8 cellular contexts compared by ENCODE assay signal in genomic region chr14:24674204-24674970, GRCh38. TPM values are rescaled to one million over a fixed set of nuclear protein-coding genes. Genes with fewer than 3 reads are reported as not detected.
DNase-seq lines count a peak whose midpoint lies in the region; ATAC-seq and TF ChIP-seq lines count a peak whose summit lies in the region.

No MANE protein-coding gene starts in this region.

- peaks cover 7% of the 10 kb centered on the region for H3K9me3 Mint-ChIP-seq in activated CD4-positive, alpha-beta memory T cell treated with anti-CD3 and anti-CD28 coated beads, Interleukin-2, amount 10 ng/mL, durations not matched to agents 7 days and 5 days

- peaks cover 89% of the 10 kb centered on the region for H3K4me1 Mint-ChIP-seq in activated CD4-positive, alpha-beta memory T cell treated with anti-CD3 and anti-CD28 coated beads, Interleukin-2, amount 10 ng/mL, durations not matched to agents 7 days and 5 days

- DNase-seq in activated effector memory CD4-positive, alpha-beta T cell treated with anti-CD3 and anti-CD28 coated beads, Interleukin-2, amount 50 U/mL, for 16 hours, result peak; percentile 75
- no peak for DNase-seq in activated effector memory CD4-positive, alpha-beta T cell treated with Interleukin-2 at 50 U/mL for 16 hours
- peak; percentile 70 for DNase-seq in activated CD4-positive, alpha-beta memory T cell treated with anti-CD3 and anti-CD28 coated beads, Interleukin-2, amount 10 ng/mL, durations not matched to agents 7 days and 5 days
- DNase-seq in stimulated activated naive CD4-positive, alpha-beta T cell (lab: John Stamatoyannopoulos, UW), result peak in 5 of 6 experiments; percentile 2 to 47 (median 14)
- DNase-seq in NCI-H1436 (lab: John Stamatoyannopoulos, UW) (no peak), NCI-H345 treated with DMSO at 0.1 percent for 48 hours (lab: John Stamatoyannopoulos, UW; ENCODE audit: unreplicated experiment) (no peak), HEK293T (ENCODE audit: extremely low spot score) (no peak)

- CTCF ChIA-PET in activated CD4-positive, alpha-beta memory T cell treated with anti-CD3 and anti-CD28 coated beads, Interleukin-2, amount 10 ng/mL, durations not matched to agents 7 days and 5 days (lab: Charles Lee), result interaction anchor here (0.9 to 4.1 kb wide), 11 partner anchors 8 to 243 kb away, joined by 5 to 29 read pairs (median 10); partner anchors contain the start of genes GZMB and GZMH
- CTCF ChIA-PET in HEK293T (lab: Yijun Ruan, JAX), result interaction anchor here (0.6 to 1.7 kb wide), 3 partner anchors 16 to 738 kb away, joined by 3 to 4 read pairs (median 4); no protein-coding TSS in a partner anchor

- peaks cover 20% of the 10 kb centered on the region for H3K36me3 Mint-ChIP-seq in activated CD4-positive, alpha-beta memory T cell treated with anti-CD3 and anti-CD28 coated beads, Interleukin-2, amount 10 ng/mL, durations not matched to agents 7 days and 5 days (ENCODE audit: low read depth)

- H3K27ac Mint-ChIP-seq in activated CD4-positive, alpha-beta memory T cell treated with anti-CD3 and anti-CD28 coated beads, Interleukin-2, amount 10 ng/mL, durations not matched to agents 7 days and 5 days, result peak overlapping the region; percentile 97

- peak overlapping the region; percentile 76 for H3K4me3 Mint-ChIP-seq in activated CD4-positive, alpha-beta memory T cell treated with anti-CD3 and anti-CD28 coated beads, Interleukin-2, amount 10 ng/mL, durations not matched to agents 7 days and 5 days

- POLR2A ChIA-PET in activated CD4-positive, alpha-beta memory T cell treated with anti-CD3 and anti-CD28 coated beads, Interleukin-2, amount 10 ng/mL, durations not matched to agents 7 days and 5 days (lab: Charles Lee), result interaction anchor here (0.7 to 3.2 kb wide), 22 partner anchors 9 to 566 kb away, joined by 3 to 48 read pairs (median 4); partner anchors contain the start of genes GZMB, GZMH, IRF9 and KHNYN
- POLR2A ChIA-PET in HEK293T (lab: Yijun Ruan, JAX), result no interaction called here

- ATAC-seq in HG03108 (IDR thresholded peaks at IDR 0.05; ENCODE audit: unreplicated experiment), result peak; percentile 55

- H3K27me3 Mint-ChIP-seq in activated CD4-positive, alpha-beta memory T cell treated with anti-CD3 and anti-CD28 coated beads, Interleukin-2, amount 10 ng/mL, durations not matched to agents 7 days and 5 days, result no peaks in the 10 kb centered on the region

TF ChIP-seq in HEK293T, 16 proteins besides CTCF, POLR2A, EP300 and RAD21:
- TF ChIP-seq PKNOX1 (IDR thresholded peaks at IDR 0.05) (no peak), FOXK2 (IDR thresholded peaks at IDR 0.05) (no peak), FOXA1 (IDR thresholded peaks at IDR 0.05) (no peak), LEF1 (IDR thresholded peaks at IDR 0.05; ENCODE audit: borderline replicate concordance) (no peak), ELF4 (IDR thresholded peaks at IDR 0.05) (no peak), NFRKB (IDR thresholded peaks at IDR 0.05) (no peak), L3MBTL2 (conservative IDR thresholded peaks at IDR 0.05) (no peak), ZNF384 (IDR thresholded peaks at IDR 0.05) (no peak), HDGF (IDR thresholded peaks at IDR 0.05; ENCODE audit: borderline replicate concordance) (no peak), ARNT (IDR thresholded peaks at IDR 0.05) (no peak)

RNA-seq across cellular contexts. Expression of gene GZMB, which starts 40.4 kb away (rescaled TPM):
- total RNA-seq in activated CD4-positive, alpha-beta memory T cell treated with anti-CD3 and anti-CD28 coated beads, Interleukin-2, amount 10 ng/mL, durations not matched to agents 7 days and 5 days, result 100 to 1,000 TPM; 682 to 685 TPM

Comparison
In these comparisons a context has a peak if more than half of its experiments do, and no peak if none do; other contexts are left out.
1. DNase-seq: peak in activated effector memory CD4-positive, alpha-beta T cell treated with anti-CD3 and anti-CD28 coated beads, Interleukin-2, amount 50 U/mL, for 16 hours (single experiment), activated CD4-positive, alpha-beta memory T cell treated with anti-CD3 and anti-CD28 coated beads, Interleukin-2, amount 10 ng/mL, durations not matched to agents 7 days and 5 days (single experiment) and stimulated activated naive CD4-positive, alpha-beta T cell (5 of 6); none in activated effector memory CD4-positive, alpha-beta T cell treated with Interleukin-2 at 50 U/mL for 16 hours (single experiment), NCI-H1436 (single experiment), NCI-H345 treated with DMSO at 0.1 percent for 48 hours (single experiment) and HEK293T (single experiment).